25 cellular contexts compared by ENCODE assay signal in genomic region chrX:31227250-31227649, GRCh38.
DNase-seq lines count a peak whose midpoint lies in the region; ATAC-seq, FAIRE-seq and TF ChIP-seq lines count a peak whose summit lies in the region.
"Had no signal": no experiment of that assay in that cellular context is flagged by ENCODE, and none has a peak within 500 bp of the region (broad histone marks: within the 10 kb centered on the region; RNA-seq: fewer than 3 reads in every experiment).

No MANE protein-coding gene starts in this region.

- FAIRE-seq in GM19239 (lab: Jason Lieb, UNC), result no peak
- FAIRE-seq: A204.1, endothelial cell of umbilical vein, GM12891, kidney had no signal

- H3K4me3 Mint-ChIP-seq in chondrocyte (ENCODE audit: unreplicated experiment), result no peak overlapping the region
- H3K4me3 Mint-ChIP-seq in GM23338, result no peak overlapping the region
- H3K4me3 Mint-ChIP-seq: memory B cell had no signal

- no peak for ATAC-seq in GM21526 (IDR thresholded peaks at IDR 0.05; ENCODE audit: low FRiP score, unreplicated experiment)
- ATAC-seq in GM23338, result no peak
- ATAC-seq: activated CD4-positive, CD25-positive, alpha-beta regulatory T cell treated with anti-CD3 and anti-CD28 coated beads, Interleukin-2, amount 50 U/mL, for 24 hours; gastrocnemius medialis; sciatic nerve had no signal

- no peak overlapping the region for H3K27ac ChIP-seq in GM23338 (ENCODE audit: low read depth)
- H3K27ac ChIP-seq: adrenal gland, gastrocnemius medialis had no signal

- H3K36me3 ChIP-seq in GM23338 (ENCODE audit: insufficient read depth), result no peaks in the 10 kb centered on the region
- H3K36me3 ChIP-seq: adrenal gland, gastrocnemius medialis had no signal

- H3K9me3 Mint-ChIP-seq in chondrocyte (ENCODE audit: low read depth) (peaks cover 6% of the 10 kb centered on the region), GM23338 (no peaks in the 10 kb centered on the region; the same call in 2 of the 3 replicates)
- H3K9me3 Mint-ChIP-seq: memory B cell had no signal

- no peaks in the 10 kb centered on the region for H3K79me2 ChIP-seq in GM23338 (replicated peaks; ENCODE audit: insufficient read depth)

- H3K4me1 Mint-ChIP-seq in chondrocyte (ENCODE audit: low read depth) (peaks cover 46% of the 10 kb centered on the region), GM23338 (peaks cover 6% of the 10 kb centered on the region)

- no peaks in the 10 kb centered on the region for H3K4me1 ChIP-seq in GM23338 (ENCODE audit: insufficient read depth)

- no peaks in the 10 kb centered on the region for H4K20me1 ChIP-seq in GM23338 (replicated peaks; ENCODE audit: insufficient read depth)

- H3K4me3 ChIP-seq in GM23338, result no peak overlapping the region
- H3K4me3 ChIP-seq: adrenal gland, gastrocnemius medialis had no signal

- DNase-seq in AG08395 (ENCODE audit: low spot score) (peak; percentile 55), GM04503 (ENCODE audit: low read depth) (peak; percentile 79), chondrocyte (ENCODE audit: low spot score) (no peak), iris pigment epithelial cell (ENCODE audit: low read depth) (peak; percentile 72), GM19239 (ENCODE audit: insufficient read length, low spot score) (no peak), GM23338 (ENCODE audit: low spot score) (no peak), GM19238 (ENCODE audit: insufficient read length, low spot score) (no peak)
- DNase-seq: activated T-cell treated with anti-CD3 and anti-CD28 coated beads, Interleukin-2, amount 50 U/mL, for 1 hour; adrenal gland; C1 segment of cervical spinal cord; caudate nucleus; gastrocnemius medialis; GF-D8; kidney; NCI-H1105 treated with DMSO at 0.1 percent for 48 hours; NCI-H2081; NCI-H345; OCI-M1 had no signal

- no peak overlapping the region for H3K4me2 ChIP-seq in GM23338

- H3K27me3 ChIP-seq in GM23338 (ENCODE audit: insufficient read depth), result no peaks in the 10 kb centered on the region
- H3K27me3 ChIP-seq: gastrocnemius medialis had no signal

- TF ChIP-seq CTCF in chondrocyte (IDR thresholded peaks at IDR 0.05) (no peak), GM23338 (conservative IDR thresholded peaks at IDR 0.05; ENCODE audit: low read depth in 2 of 2) (no peak)

- H3K36me3 Mint-ChIP-seq in chondrocyte (ENCODE audit: low read depth) (peaks cover 7% of the 10 kb centered on the region), GM23338 (ENCODE audit: low read depth) (no peaks in the 10 kb centered on the region)

- no peaks in the 10 kb centered on the region for H3F3A ChIP-seq in GM23338 (replicated peaks; ENCODE audit: low read depth)

- no peaks in the 10 kb centered on the region for H3K9me2 ChIP-seq in GM23338 (ENCODE audit: insufficient read depth)

- H3K27ac Mint-ChIP-seq in chondrocyte (ENCODE audit: unreplicated experiment) (peak overlapping the region; percentile 75), GM23338 (no peak overlapping the region)
- H3K27ac Mint-ChIP-seq: memory B cell had no signal

- no peak overlapping the region for H2AFZ ChIP-seq in GM23338

- H3K27me3 Mint-ChIP-seq in chondrocyte (ENCODE audit: low read depth), result no peaks in the 10 kb centered on the region
- H3K27me3 Mint-ChIP-seq in GM23338 (ENCODE audit: insufficient read depth, low read depth, poor library complexity), result no peaks in the 10 kb centered on the region
- H3K27me3 Mint-ChIP-seq: memory B cell had no signal

TF ChIP-seq in GM23338, 12 proteins besides CTCF, POLR2A, EP300 and RAD21:
- TF ChIP-seq POLR2AphosphoS5 (IDR thresholded peaks at IDR 0.05; ENCODE audit: low read depth) (no peak), EZH2phosphoT487 (IDR thresholded peaks at IDR 0.05; ENCODE audit: unreplicated experiment) (no peak), EZH2 (IDR thresholded peaks at IDR 0.05; ENCODE audit: low read depth, unreplicated experiment) (no peak), ZNF462 (CRISPR knock-in tag; IDR thresholded peaks at IDR 0.05) (no peak), NANOG (IDR thresholded peaks at IDR 0.05; ENCODE audit: borderline replicate concordance) (no peak), ZNF331 (CRISPR knock-in tag; IDR thresholded peaks at IDR 0.05; ENCODE audit: low read depth) (no peak), REST (IDR thresholded peaks at IDR 0.05; ENCODE audit: unreplicated experiment) (no peak), CREB1 (CRISPR knock-in tag; IDR thresholded peaks at IDR 0.05; ENCODE audit: low read depth) (no peak), JUNB (IDR thresholded peaks at IDR 0.05; ENCODE audit: unreplicated experiment) (no peak)

Comparison
In these comparisons a context has a peak if more than half of its experiments do, and no peak if none do; other contexts are left out.
1. DNase-seq: peak in AG08395 (single experiment), GM04503 (single experiment) and iris pigment epithelial cell (single experiment); none in chondrocyte (single experiment), GM19239 (single experiment), GM23338 (single experiment) and GM19238 (single experiment).